Comparison of ENCODE assay signal across 8 cellular contexts in genomic region chr16:33657717-33658116, GRCh38.
ATAC-seq lines count a peak whose summit lies in the region.

No MANE protein-coding gene starts in this region.

- peak; percentile 60 for ATAC-seq in GM18508 (IDR thresholded peaks at IDR 0.05; ENCODE audit: insufficient read depth, unreplicated experiment)
- peak; percentile 80 for ATAC-seq in GM18907 (IDR thresholded peaks at IDR 0.05; ENCODE audit: unreplicated experiment)
- peak; percentile 70 for ATAC-seq in GM19452 (IDR thresholded peaks at IDR 0.05; ENCODE audit: unreplicated experiment)
- ATAC-seq in GM21526 (IDR thresholded peaks at IDR 0.05; ENCODE audit: low FRiP score, unreplicated experiment), result peak; percentile 74
- ATAC-seq in HG02642 (IDR thresholded peaks at IDR 0.05; ENCODE audit: poor library complexity, unreplicated experiment), result peak; percentile 44
- ATAC-seq in HG03039 (IDR thresholded peaks at IDR 0.05; ENCODE audit: unreplicated experiment), result peak; percentile 59
- peak; percentile 71 for ATAC-seq in HG03342 (IDR thresholded peaks at IDR 0.05; ENCODE audit: unreplicated experiment)
- peak; percentile 42 for ATAC-seq in HG03575 (IDR thresholded peaks at IDR 0.05; ENCODE audit: extremely low read depth, insufficient number of reproducible peaks, low FRiP score, unreplicated experiment)

Comparison
In these comparisons a context has a peak if more than half of its experiments do, and no peak if none do; other contexts are left out.
1. Peak in every context shown above with its lines: ATAC-seq.